In the genomic region with DNA sequence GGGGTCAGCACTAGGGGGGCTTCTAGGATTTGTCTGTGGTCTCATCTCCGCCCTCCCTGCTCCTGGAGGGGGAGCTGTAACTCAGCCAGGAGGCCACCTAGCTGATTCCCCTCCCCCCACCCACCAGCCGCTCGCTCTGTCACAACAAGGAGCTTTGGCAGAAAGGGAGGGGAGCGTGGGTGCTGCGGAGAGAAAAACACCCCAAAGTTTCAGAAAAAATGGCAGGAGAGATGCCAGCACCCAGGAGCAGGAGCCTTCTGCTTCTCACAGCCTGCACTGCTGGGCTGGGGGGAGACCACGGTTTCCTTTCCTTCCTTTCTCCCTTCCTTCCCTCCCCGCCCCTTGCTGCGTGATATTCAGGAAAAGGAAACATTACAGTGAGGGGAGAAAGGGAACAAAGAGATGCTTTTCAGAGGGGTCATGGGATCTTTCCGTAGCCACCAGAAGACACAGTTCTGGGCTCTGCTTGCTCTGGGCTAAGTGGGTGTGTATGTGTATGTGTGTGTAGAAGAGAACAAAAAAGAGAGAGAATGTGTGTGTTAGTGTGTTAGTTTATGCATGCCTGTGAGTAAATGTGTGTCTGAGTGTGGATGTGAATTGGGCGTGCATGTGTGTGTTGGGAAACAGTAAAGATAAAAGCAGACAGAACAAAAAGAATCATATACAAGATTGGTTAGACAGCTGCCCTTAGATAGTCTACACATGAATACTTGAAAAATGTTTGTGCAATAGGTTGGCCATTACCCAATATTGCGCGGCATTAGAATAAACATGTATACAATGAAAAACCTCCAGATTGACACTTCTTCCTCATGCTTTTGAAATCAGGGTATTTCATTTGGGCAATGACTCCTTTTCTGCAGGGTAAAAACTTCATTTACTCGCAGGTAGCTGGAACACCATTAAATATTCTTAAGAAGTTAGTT, we compare ENCODE assay signal across 8 cellular contexts. TPM values are rescaled to one million over a fixed set of nuclear protein-coding genes. Genes with fewer than 3 reads are reported as not detected.
DNase-seq lines count a peak whose midpoint lies in the region; ATAC-seq and TF ChIP-seq lines count a peak whose summit lies in the region.

No MANE protein-coding gene starts in this region.

- H3K9ac ChIP-seq in endocrine pancreas (ENCODE audit: control insufficient read depth, insufficient read depth, low read length): peak overlapping the region; percentile 76

- H3K27me3 ChIP-seq in BE2C (no peaks in the 10 kb centered on the region), endocrine pancreas (ENCODE audit: control insufficient read depth, insufficient read depth, low read length) (no peaks in the 10 kb centered on the region), muscle layer of duodenum (ENCODE audit: low read depth, low read length) (no peaks in the 10 kb centered on the region)

- H3K4me1 ChIP-seq in BE2C: peaks cover 18% of the 10 kb centered on the region
- H3K4me1 ChIP-seq in endocrine pancreas (ENCODE audit: control insufficient read depth, insufficient read depth, low read length): no peaks in the 10 kb centered on the region
- H3K4me1 ChIP-seq in muscle layer of duodenum (ENCODE audit: control insufficient read depth in 1 of 2, insufficient read depth in 2 of 2, low read length in 2 of 2): peaks cover 0 to 21% of the 10 kb centered on the region in 2 donors

- no peak overlapping the region for H3K27ac ChIP-seq in muscle layer of duodenum (ENCODE audit: low read length)

- no peaks in the 10 kb centered on the region for H3K9me3 ChIP-seq in BE2C
- no peaks in the 10 kb centered on the region for H3K9me3 ChIP-seq in endocrine pancreas (ENCODE audit: control insufficient read depth, low read length)
- no peaks in the 10 kb centered on the region for H3K9me3 ChIP-seq in muscle layer of duodenum (ENCODE audit: control insufficient read depth in 1 of 2, low read length in 2 of 2)

- H3K36me3 ChIP-seq in BE2C (no peaks in the 10 kb centered on the region), endocrine pancreas (ENCODE audit: control insufficient read depth, insufficient read depth, low read length) (no peaks in the 10 kb centered on the region), muscle layer of duodenum (ENCODE audit: control insufficient read depth in 1 of 2, insufficient read depth in 2 of 2, low read length in 2 of 2) (no peaks in the 10 kb centered on the region)

- DNase-seq in BE2C: peak; percentile 75
- DNase-seq in NCI-H1694 treated with DMSO at 0.1 percent for 48 hours (lab: John Stamatoyannopoulos, UW): peak; percentile 48
- no peak for DNase-seq in NCI-H2081 treated with DMSO at 0.1 percent for 48 hours (lab: John Stamatoyannopoulos, UW)
- no peak for DNase-seq in T-helper 9 cell
- no peak for DNase-seq in kidney tubule cell (ENCODE audit: low spot score)

- TF ChIP-seq CTCF in BE2C (IDR thresholded peaks at IDR 0.05; ENCODE audit: low read depth, low read length): peak; percentile 59

- ATAC-seq in HG02623 (IDR thresholded peaks at IDR 0.05; ENCODE audit: unreplicated experiment): no peak

- H3K4me3 ChIP-seq in BE2C (ENCODE audit: low read depth, low read length): peak overlapping the region; percentile 81
- H3K4me3 ChIP-seq in endocrine pancreas (ENCODE audit: control insufficient read depth, insufficient read depth, low read length): peak overlapping the region; percentile 79
- peak overlapping the region; percentile 52 to 59 for H3K4me3 ChIP-seq in muscle layer of duodenum (ENCODE audit: low read depth in 1 of 2, low read length in 2 of 2)

RNA-seq across cellular contexts. Expression of gene HSPA9, which starts 36.4 kb away (rescaled TPM):
- 1,185 TPM for polyA plus RNA-seq in BE2C (2012; ENCODE audit: insufficient read depth, insufficient read length, low read depth)

Comparison
In these comparisons a context has a peak if more than half of its experiments do, and no peak if none do; other contexts are left out.
1. DNase-seq: peak in BE2C (single experiment) and NCI-H1694 treated with DMSO at 0.1 percent for 48 hours (single experiment); none in NCI-H2081 treated with DMSO at 0.1 percent for 48 hours (single experiment), T-helper 9 cell (single experiment) and kidney tubule cell (single experiment).
2. Peak in every context shown above with its lines, with median percentiles within 50 percentile points of each other: H3K4me3 ChIP-seq.